8 cellular contexts compared by ENCODE assay signal in genomic region chr1:150008699-150009098, GRCh38. TPM values are rescaled to one million over a fixed set of nuclear protein-coding genes. Genes with fewer than 3 reads are reported as not detected.
A peak's percentile ranks its signal among the peaks of the same experiment; 100 is the strongest.
DNase-seq lines count a peak whose midpoint lies in the region; ATAC-seq and TF ChIP-seq lines count a peak whose summit lies in the region.

No MANE protein-coding gene starts in this region.

- TF ChIP-seq CTCF in nephron progenitor cell (IDR thresholded peaks at IDR 0.05): no peak

- peaks cover 6% of the 10 kb centered on the region for H3K36me3 Mint-ChIP-seq in central memory CD8-positive, alpha-beta T cell (ENCODE audit: insufficient read depth)
- peaks cover 32% of the 10 kb centered on the region for H3K36me3 Mint-ChIP-seq in nephron progenitor cell (ENCODE audit: low read depth)

- no peak overlapping the region for H3K27ac Mint-ChIP-seq in central memory CD8-positive, alpha-beta T cell (ENCODE audit: low read depth)
- H3K27ac Mint-ChIP-seq in nephron progenitor cell: no peak overlapping the region

- H3K27me3 Mint-ChIP-seq in central memory CD8-positive, alpha-beta T cell: no peaks in the 10 kb centered on the region
- H3K27me3 Mint-ChIP-seq in nephron progenitor cell (ENCODE audit: low read depth, poor library complexity): no peaks in the 10 kb centered on the region

- peaks cover 43% of the 10 kb centered on the region for H3K4me1 Mint-ChIP-seq in central memory CD8-positive, alpha-beta T cell
- peaks cover 52% of the 10 kb centered on the region for H3K4me1 Mint-ChIP-seq in nephron progenitor cell

- DNase-seq in COLO668 (lab: John Stamatoyannopoulos, UW; ENCODE audit: unreplicated experiment) (peak; percentile 36), NCI-H2081 (lab: John Stamatoyannopoulos, UW) (peak; percentile 74 to 95), nephron progenitor cell (no peak), ureter (ENCODE audit: low spot score) (no peak), UCSD-AML1 (lab: John Stamatoyannopoulos, UW; ENCODE audit: unreplicated experiment) (no peak), NK-92 (lab: John Stamatoyannopoulos, UW; ENCODE audit: unreplicated experiment) (no peak)
- DNase-seq in central memory CD8-positive, alpha-beta T cell (ENCODE audit: low spot score in 2 of 2): no peak
- DNase-seq in stimulated activated CD8-positive, alpha-beta memory T cell treated with anti-CD3 and anti-CD28 coated beads, Interleukin-4, amount 100 ng/mL, for 48 hours: no peak

- peak overlapping the region; percentile 96 for H3K4me3 Mint-ChIP-seq in central memory CD8-positive, alpha-beta T cell
- peak overlapping the region; percentile 93 for H3K4me3 Mint-ChIP-seq in nephron progenitor cell

- ATAC-seq in central memory CD8-positive, alpha-beta T cell (replicated peaks; ENCODE audit: extremely low read depth, poor library complexity, severe bottlenecking): no peak

- H3K9me3 Mint-ChIP-seq in central memory CD8-positive, alpha-beta T cell: no peaks in the 10 kb centered on the region
- H3K9me3 Mint-ChIP-seq in nephron progenitor cell: no peaks in the 10 kb centered on the region

RNA-seq across cellular contexts. Expression of gene OTUD7B, which starts 1.8 kb away (rescaled TPM):
- total RNA-seq in ureter: 34.3 TPM

RNA-seq across cellular contexts. Expression of gene VPS45, which starts 58.9 kb away (rescaled TPM):
- total RNA-seq in ureter: 56.4 TPM

Comparison
In these comparisons a context has a peak if more than half of its experiments do, and no peak if none do; other contexts are left out.
1. DNase-seq: peak in COLO668 (single experiment) and NCI-H2081 (2 of 2); none in central memory CD8-positive, alpha-beta T cell (0 of 2), nephron progenitor cell (single experiment), ureter (single experiment), UCSD-AML1 (single experiment), NK-92 (single experiment) and stimulated activated CD8-positive, alpha-beta memory T cell treated with anti-CD3 and anti-CD28 coated beads, Interleukin-4, amount 100 ng/mL, for 48 hours (single experiment).